9 cellular contexts compared by ENCODE assay signal in the genomic region with DNA sequence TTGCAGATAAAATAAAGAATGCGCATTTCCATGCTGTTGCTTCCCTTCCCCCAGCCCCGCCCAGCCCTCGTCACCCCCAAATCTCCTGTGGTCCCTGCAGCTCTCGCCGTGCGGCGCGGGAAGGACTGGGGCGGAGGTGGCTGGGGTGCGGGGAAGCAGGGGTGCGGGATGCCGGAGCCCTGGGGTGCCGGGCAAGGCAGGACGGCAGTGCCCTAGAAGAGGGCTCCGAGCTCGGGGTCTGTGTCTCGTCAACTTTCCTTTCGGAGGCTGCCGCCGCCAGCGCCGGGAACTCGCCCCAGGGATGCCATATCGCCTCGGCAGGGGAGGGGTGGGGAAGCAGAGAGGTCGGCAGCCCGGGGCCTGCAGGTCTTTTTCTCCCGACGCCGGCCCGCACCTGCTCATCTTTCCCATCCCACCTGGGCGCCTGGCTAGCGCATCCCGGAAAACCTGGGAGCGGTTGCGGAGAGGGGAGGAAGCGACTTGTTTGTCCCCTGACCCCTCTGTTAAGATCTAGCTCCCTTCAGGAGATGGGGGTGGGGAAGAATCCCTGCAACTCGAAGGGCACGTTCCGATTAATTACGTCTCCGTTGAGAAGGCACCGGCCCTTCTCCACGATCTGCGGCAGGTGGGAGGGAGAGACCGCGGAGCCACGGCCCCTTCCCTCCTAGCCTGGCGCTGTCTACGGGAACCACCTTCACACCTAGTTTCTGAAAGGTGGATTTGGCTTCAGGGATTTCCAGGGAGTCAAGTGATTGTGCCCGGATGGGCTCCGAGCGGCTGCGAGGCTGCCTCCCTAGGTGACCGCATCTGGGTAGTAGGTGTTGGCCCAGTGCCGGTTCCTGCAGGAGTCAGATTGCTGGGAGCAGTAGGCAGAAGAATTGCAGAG. TPM values are rescaled to one million over a fixed set of nuclear protein-coding genes. Genes with fewer than 3 reads are reported as not detected.
DNase-seq lines count a peak whose midpoint lies in the region; ATAC-seq, FAIRE-seq and TF ChIP-seq lines count a peak whose summit lies in the region.
"Had no signal": no experiment of that assay in that cellular context is flagged by ENCODE, and none has a peak within 500 bp of the region (broad histone marks: within the 10 kb centered on the region; RNA-seq: fewer than 3 reads in every experiment).

No MANE protein-coding gene starts in this region.

- no peak for ATAC-seq in effector memory CD8-positive, alpha-beta T cell (replicated peaks)

- TF ChIP-seq POLR2A in tibial nerve (IDR thresholded peaks at IDR 0.05): no peak

- H3K36me3 ChIP-seq in tibial nerve: no peaks in the 10 kb centered on the region

- TF ChIP-seq EP300 in tibial nerve (IDR thresholded peaks at IDR 0.05): no peak

- H3K9me3 ChIP-seq in tibial nerve: no peaks in the 10 kb centered on the region

- DNase-seq in NCI-H146 (lab: John Stamatoyannopoulos, UW) (peak; percentile 34), NCI-H146 treated with DMSO at 0.1 percent for 48 hours (lab: John Stamatoyannopoulos, UW; ENCODE audit: unreplicated experiment) (no peak), astrocyte of the hippocampus (ENCODE audit: low read depth, low spot score) (peak; percentile 11), left kidney (ENCODE audit: low read depth, low spot score) (peak; percentile 50), tibial nerve (ENCODE audit: low spot score in 2 of 2) (peak in 1 of 2 donors; percentile 16), RCC 7860 (ENCODE audit: low spot score) (no peak)
- no peak for DNase-seq in effector memory CD8-positive, alpha-beta T cell
- DNase-seq in T-helper 2 cell treated with Interferon-gamma antibody and Interleukin-4, amounts not matched to agents 5 μg/mL and 100 μg/mL, for 36 hours (ENCODE audit: low spot score): no peak

- H3K4me3 ChIP-seq in tibial nerve: peak overlapping the region; percentile 46 to 84 (median 66)

- peak overlapping the region; percentile 43 to 80 (median 51) for H3K27ac ChIP-seq in tibial nerve

- H3K27ac Mint-ChIP-seq in effector memory CD8-positive, alpha-beta T cell: no peak overlapping the region
- no peak overlapping the region for H3K27ac Mint-ChIP-seq in T-helper 2 cell treated with Interferon-gamma antibody and Interleukin-4, amounts not matched to agents 5 μg/mL and 100 μg/mL, for 36 hours

- H3K4me1 Mint-ChIP-seq in effector memory CD8-positive, alpha-beta T cell (ENCODE audit: low read depth in 2 of 2): no peaks in the 10 kb centered on the region
- H3K4me1 Mint-ChIP-seq in T-helper 2 cell treated with Interferon-gamma antibody and Interleukin-4, amounts not matched to agents 5 μg/mL and 100 μg/mL, for 36 hours (ENCODE audit: low read depth): no peaks in the 10 kb centered on the region

- no peak for TF ChIP-seq CTCF in tibial nerve (IDR thresholded peaks at IDR 0.05)

- H3K4me1 ChIP-seq in tibial nerve: peaks cover 0 to 35% (median 0%) of the 10 kb centered on the region in 4 donors

- 0 to 4% methylated on average over 11 to 38 of the region's 56 CpGs for WGBS in tibial nerve, 2 donors

- H3K4me3 Mint-ChIP-seq in effector memory CD8-positive, alpha-beta T cell: no peak overlapping the region
- H3K4me3 Mint-ChIP-seq in T-helper 2 cell treated with Interferon-gamma antibody and Interleukin-4, amounts not matched to agents 5 μg/mL and 100 μg/mL, for 36 hours: no peak overlapping the region

- peaks cover 0 to 9% of the 10 kb centered on the region in 2 donors for H3K27me3 ChIP-seq in tibial nerve

- H3K27me3 Mint-ChIP-seq in effector memory CD8-positive, alpha-beta T cell: peaks cover 0 to 16% of the 10 kb centered on the region in 2 donors
- H3K27me3 Mint-ChIP-seq in T-helper 2 cell treated with Interferon-gamma antibody and Interleukin-4, amounts not matched to agents 5 μg/mL and 100 μg/mL, for 36 hours (ENCODE audit: low read depth): peaks cover 34% of the 10 kb centered on the region

- no peak for FAIRE-seq in RCC 7860 (lab: Jason Lieb, UNC)
- FAIRE-seq: islet of Langerhans had no signal

- peaks cover 6% of the 10 kb centered on the region for H3K36me3 Mint-ChIP-seq in effector memory CD8-positive, alpha-beta T cell (ENCODE audit: insufficient read depth)
- H3K36me3 Mint-ChIP-seq in T-helper 2 cell treated with Interferon-gamma antibody and Interleukin-4, amounts not matched to agents 5 μg/mL and 100 μg/mL, for 36 hours (ENCODE audit: low read depth): no peaks in the 10 kb centered on the region

- peaks cover 0 to 2% of the 10 kb centered on the region in 2 donors for H3K9me3 Mint-ChIP-seq in effector memory CD8-positive, alpha-beta T cell
- no peaks in the 10 kb centered on the region for H3K9me3 Mint-ChIP-seq in T-helper 2 cell treated with Interferon-gamma antibody and Interleukin-4, amounts not matched to agents 5 μg/mL and 100 μg/mL, for 36 hours

RNA-seq across cellular contexts. Expression of a gene that starts 0.6 kb away (rescaled TPM):
- total RNA-seq in tibial nerve: 10 to 100 TPM; 18.0 to 32.1 (median 23.8) TPM

Comparison
In these comparisons a context has a peak if more than half of its experiments do, and no peak if none do; other contexts are left out.
1. DNase-seq: peak in NCI-H146 (single experiment), astrocyte of the hippocampus (single experiment) and left kidney (single experiment); none in NCI-H146 treated with DMSO at 0.1 percent for 48 hours (single experiment), effector memory CD8-positive, alpha-beta T cell (0 of 3), RCC 7860 (single experiment) and T-helper 2 cell treated with Interferon-gamma antibody and Interleukin-4, amounts not matched to agents 5 μg/mL and 100 μg/mL, for 36 hours (single experiment).